8 cellular contexts compared by ENCODE assay signal in genomic region chr4:55435136-55435535, GRCh38. TPM values are rescaled to one million over a fixed set of nuclear protein-coding genes. Genes with fewer than 3 reads are reported as not detected.
A peak's percentile ranks its signal among the peaks of the same experiment; 100 is the strongest.
DNase-seq lines count a peak whose midpoint lies in the region; ATAC-seq and TF ChIP-seq lines count a peak whose summit lies in the region.

No MANE protein-coding gene starts in this region.

- H3K4me3 Mint-ChIP-seq in natural killer cell, result no peak overlapping the region
- no peak overlapping the region for H3K4me3 Mint-ChIP-seq in Caco-2 (ENCODE audit: unreplicated experiment)

- H3K36me3 Mint-ChIP-seq in natural killer cell (no peaks in the 10 kb centered on the region), Caco-2 (ENCODE audit: insufficient read depth, unreplicated experiment) (peaks cover 64% of the 10 kb centered on the region)

- H3K27ac Mint-ChIP-seq in natural killer cell (peak overlapping the region; percentile 17 to 52), Caco-2 (ENCODE audit: unreplicated experiment) (no peak overlapping the region)

- H3K27me3 Mint-ChIP-seq in natural killer cell (ENCODE audit: low read depth in 2 of 2) (no peaks in the 10 kb centered on the region), Caco-2 (ENCODE audit: insufficient read depth, unreplicated experiment) (no peaks in the 10 kb centered on the region)

- DNase-seq in stimulated activated CD4-positive, alpha-beta T cell treated with anti-CD3 and anti-CD28 coated beads, Interleukin-12 subunit alpha, Interleukin-12 subunit beta, amount 100 ng/mL, for 48 hours (ENCODE audit: low read depth in 2 of 3, low spot score in 1 of 3), result peak; percentile 8 to 25 (median 9)
- no peak for DNase-seq in stimulated activated CD4-positive, alpha-beta T cell treated with anti-CD3 and anti-CD28 coated beads, Interleukin-4, amount 100 ng/mL, for 1 hour
- no peak for DNase-seq in astrocyte of the cerebellum (ENCODE audit: low read depth)
- DNase-seq in natural killer cell, result no peak
- no peak for DNase-seq in Caco-2
- no peak for DNase-seq in activated CD8-positive, alpha-beta memory T cell treated with anti-CD3 and anti-CD28 coated beads, Interleukin-2, amount 50 U/mL, for 48 hours
- no peak for DNase-seq in G401 (ENCODE audit: low spot score)

- H3K4me1 Mint-ChIP-seq in natural killer cell (peaks cover 9 to 14% of the 10 kb centered on the region in 2 donors), Caco-2 (ENCODE audit: low read depth, unreplicated experiment) (peaks cover 22% of the 10 kb centered on the region)

- H3K9me3 ChIP-seq in Caco-2, result no peaks in the 10 kb centered on the region

- POLR2A ChIA-PET in Caco-2 (lab: Charles Lee), result no interaction called here

- peak; percentile 19 for TF ChIP-seq CTCF in astrocyte of the cerebellum (IDR thresholded peaks at IDR 0.05; ENCODE audit: low read depth, low read length, missing control alignments)
- TF ChIP-seq CTCF in natural killer cell (IDR thresholded peaks at IDR 0.05), result no peak
- no peak for TF ChIP-seq CTCF in Caco-2 (IDR thresholded peaks at IDR 0.05; ENCODE audit: insufficient read depth in 1 of 2, low read depth in 1 of 2, low read length in 1 of 2, severe bottlenecking in 1 of 2, unreplicated experiment in 1 of 2)

- BruUV-seq in Caco-2 (replicated peaks; lab: Mats Ljungman, UMichigan), result no TSS peak

- H3K9me3 Mint-ChIP-seq in natural killer cell (no peaks in the 10 kb centered on the region), Caco-2 (ENCODE audit: unreplicated experiment) (no peaks in the 10 kb centered on the region)

- peaks cover 48% of the 10 kb centered on the region for H3K4me1 ChIP-seq in Caco-2

- no peaks in the 10 kb centered on the region for H3K27me3 ChIP-seq in Caco-2 (replicated peaks; ENCODE audit: control insufficient read depth, insufficient read depth, low read length)

- intact Hi-C loops in natural killer cell (cut with micrococcal nuclease), result no loop called here
- intact Hi-C loops in Caco-2 (cut with micrococcal nuclease; ENCODE audit: unreplicated experiment), result loop anchor here (5.0 kb wide), 1 partner anchor 112 kb away; the partner anchor contains the start of gene CLOCK

- in situ Hi-C loops in astrocyte of the cerebellum (cut with HindIII; ENCODE audit: low sequenced_read_pairs), result no loop called here
- in situ Hi-C loops in G401 (cut with HindIII; ENCODE audit: low sequenced_read_pairs), result no loop called here

- ATAC-seq in HG03280 (IDR thresholded peaks at IDR 0.05; ENCODE audit: unreplicated experiment) (peak; percentile 56), natural killer cell (peak; percentile 46 to 64 (median 47))

- no peak overlapping the region for H3K4me3 ChIP-seq in astrocyte of the cerebellum (ENCODE audit: low read depth, low read length)
- H3K4me3 ChIP-seq in Caco-2 (ENCODE audit: low read depth, low read length), result no peak overlapping the region

- 0 out of 2 replicates have a peak, but pooled peaks cover 1% of the 10 kb centered on the region for H3K36me3 ChIP-seq in Caco-2 (ENCODE audit: control insufficient read depth, insufficient read depth, low read length)

- CTCF ChIA-PET in Caco-2 (lab: Charles Lee), result no interaction called here

RNA-seq across cellular contexts. Expression of gene TMEM165, which starts 39.4 kb away (rescaled TPM):
- total RNA-seq in natural killer cell (100 to 1,000 TPM in 2 of 3 donors, 10 to 100 TPM in 1; 86.9 to 113 (median 102) TPM), Caco-2 (2022) (90.4 and 91.9 TPM in 2 replicates)
- total RNA-seq in G401 (2014; rRNA removed; shearing (Covaris generic)), result 87.8 and 127 TPM in 2 replicates

Comparison
In these comparisons a context has a peak if more than half of its experiments do, and no peak if none do; other contexts are left out.
1. DNase-seq: peak in stimulated activated CD4-positive, alpha-beta T cell treated with anti-CD3 and anti-CD28 coated beads, Interleukin-12 subunit alpha, Interleukin-12 subunit beta, amount 100 ng/mL, for 48 hours (3 of 3); none in stimulated activated CD4-positive, alpha-beta T cell treated with anti-CD3 and anti-CD28 coated beads, Interleukin-4, amount 100 ng/mL, for 1 hour (single experiment), astrocyte of the cerebellum (single experiment), natural killer cell (single experiment), Caco-2 (0 of 2), activated CD8-positive, alpha-beta memory T cell treated with anti-CD3 and anti-CD28 coated beads, Interleukin-2, amount 50 U/mL, for 48 hours (single experiment) and G401 (single experiment).